8 cellular contexts compared by ENCODE assay signal in the genomic region with DNA sequence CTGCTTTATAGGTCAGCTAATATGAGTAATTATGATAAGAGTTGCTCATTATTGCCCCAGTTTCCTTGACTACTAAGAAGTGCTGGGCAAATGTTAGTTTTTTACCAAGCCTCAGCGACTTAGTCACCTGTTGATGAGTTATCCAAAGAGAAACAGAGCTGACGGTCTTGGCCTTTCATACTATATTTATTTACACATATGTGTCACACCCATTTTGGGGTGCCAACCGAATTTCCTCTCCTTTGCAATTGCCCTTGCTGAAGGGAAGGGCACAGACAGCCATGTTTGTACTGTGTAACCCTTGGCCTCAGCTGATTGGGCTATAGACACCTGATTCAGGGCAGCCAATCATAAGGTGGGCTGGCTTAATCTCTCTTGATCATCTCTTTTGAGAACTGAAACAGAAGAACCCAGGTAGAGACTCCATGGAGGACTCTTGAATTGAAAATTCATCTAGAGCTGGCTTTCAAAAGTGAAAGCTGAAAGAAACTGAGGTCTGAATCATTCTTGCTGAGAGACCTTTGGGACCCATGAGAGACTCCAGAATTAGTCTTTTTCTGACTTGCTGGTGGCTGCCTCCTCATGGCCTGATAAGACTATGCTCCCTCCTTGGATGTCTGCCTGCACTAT.
DNase-seq lines count a peak whose midpoint lies in the region; ATAC-seq lines count a peak whose summit lies in the region.

No MANE protein-coding gene starts in this region.

- ATAC-seq in HG03196 (IDR thresholded peaks at IDR 0.05; ENCODE audit: unreplicated experiment) = peak; percentile 58

- peak; percentile 58 for DNase-seq in activated CD4-positive, alpha-beta T cell treated with anti-CD3 and anti-CD28 coated beads for 48 hours
- no peak for DNase-seq in activated CD4-positive, alpha-beta T cell treated with anti-CD3 and anti-CD28 coated beads, Interleukin-2, amount 50 U/mL, for 1 hour
- peak; percentile 60 for DNase-seq in activated T-cell treated with anti-CD3 and anti-CD28 coated beads, Interleukin-2, amount 50 U/mL, for 48 hours
- peak; percentile 38 for DNase-seq in stimulated activated CD4-positive, alpha-beta T cell treated with anti-CD3 and anti-CD28 coated beads, Interleukin-4, amount 100 ng/mL, for 24 hours
- DNase-seq in cerebellar nuclear complex (lab: John Stamatoyannopoulos, UW) (no peak), C1 segment of cervical spinal cord (lab: John Stamatoyannopoulos, UW) (no peak), islet precursor cell (no peak)

Comparison
In these comparisons a context has a peak if more than half of its experiments do, and no peak if none do; other contexts are left out.
1. DNase-seq: peak in activated CD4-positive, alpha-beta T cell treated with anti-CD3 and anti-CD28 coated beads for 48 hours (single experiment), activated T-cell treated with anti-CD3 and anti-CD28 coated beads, Interleukin-2, amount 50 U/mL, for 48 hours (2 of 2) and stimulated activated CD4-positive, alpha-beta T cell treated with anti-CD3 and anti-CD28 coated beads, Interleukin-4, amount 100 ng/mL, for 24 hours (single experiment); none in activated CD4-positive, alpha-beta T cell treated with anti-CD3 and anti-CD28 coated beads, Interleukin-2, amount 50 U/mL, for 1 hour (single experiment), cerebellar nuclear complex (0 of 2), C1 segment of cervical spinal cord (0 of 14) and islet precursor cell (single experiment).